In the genomic region with DNA sequence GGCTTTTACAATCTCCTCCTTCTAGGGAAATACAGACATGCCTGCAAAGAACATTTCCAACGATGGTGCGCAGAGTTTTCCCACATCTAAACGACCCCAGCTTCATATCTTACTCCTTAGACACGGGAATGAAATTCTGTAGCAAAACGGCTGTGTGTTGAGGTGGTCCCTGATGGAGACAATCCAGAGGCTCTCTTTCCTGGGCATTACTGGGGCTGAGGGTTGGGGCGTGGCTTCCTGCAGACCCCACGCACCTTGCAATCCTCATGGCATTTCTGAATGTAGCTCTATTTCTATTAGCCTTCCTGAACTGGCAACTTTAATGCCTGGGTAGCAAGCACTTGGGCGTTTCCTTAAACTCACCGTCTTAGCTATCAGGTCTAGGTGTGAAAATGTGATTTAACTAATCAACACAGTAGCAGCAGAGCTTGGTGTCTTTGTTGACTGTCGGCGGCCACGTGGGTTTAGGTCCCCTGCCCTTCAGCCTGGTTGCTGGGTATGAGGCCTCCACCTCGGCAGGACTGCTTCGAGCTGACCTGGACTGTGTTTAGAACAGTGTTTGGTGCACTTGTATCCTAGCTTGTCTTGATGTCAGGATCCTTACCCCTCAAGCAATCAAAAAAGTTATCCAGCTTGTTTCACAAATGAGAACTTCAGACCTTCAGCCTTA, we compare ENCODE assay signal across 16 cellular contexts.
DNase-seq lines count a peak whose midpoint lies in the region; ATAC-seq and TF ChIP-seq lines count a peak whose summit lies in the region.
"Had no signal": no experiment of that assay in that cellular context is flagged by ENCODE, and none has a peak within 500 bp of the region (broad histone marks: within the 10 kb centered on the region; RNA-seq: fewer than 3 reads in every experiment).

No MANE protein-coding gene starts in this region.

- H3K4me3 ChIP-seq in RWPE2 (ENCODE audit: severe bottlenecking) (no peak overlapping the region), endodermal cell (ENCODE audit: low read length) (no peak overlapping the region), neuronal stem cell (ENCODE audit: low read length in 2 of 2) (no peak overlapping the region)
- H3K4me3 ChIP-seq: GM23248 had no signal

- H2BK120ac ChIP-seq in neuronal stem cell (ENCODE audit: low read depth, low read length), result no peak overlapping the region

- no peaks in the 10 kb centered on the region for H3K27me3 ChIP-seq in RWPE2 (ENCODE audit: insufficient read depth, poor library complexity, severe bottlenecking)
- H3K27me3 ChIP-seq in endodermal cell (ENCODE audit: control insufficient read depth, insufficient read depth, low read length, poor library complexity, severe bottlenecking), result no peaks in the 10 kb centered on the region
- H3K27me3 ChIP-seq in neuronal stem cell (ENCODE audit: control insufficient read depth in 3 of 3, insufficient read depth in 3 of 3, low read depth in 1 of 3, low read length in 3 of 3), result no peaks in the 10 kb centered on the region

- peaks cover 9% of the 10 kb centered on the region for H3K4me1 Mint-ChIP-seq in endodermal cell
- no peaks in the 10 kb centered on the region for H3K4me1 Mint-ChIP-seq in stimulated activated naive CD8-positive, alpha-beta T cell treated with anti-CD3 and anti-CD28 coated beads, Interleukin-15, amount 100 ng/mL, for 72 hours
- H3K4me1 Mint-ChIP-seq: CD4-positive, CD25-positive, alpha-beta regulatory T cell had no signal

- H3K27ac ChIP-seq in RWPE2 (ENCODE audit: poor library complexity, severe bottlenecking) (no peak overlapping the region), endodermal cell (ENCODE audit: low read depth, low read length) (no peak overlapping the region), neuronal stem cell (replicated peaks; ENCODE audit: low read length) (no peak overlapping the region)
- H3K27ac ChIP-seq: C4-2B, GM23248 had no signal

- WGBS in endodermal cell (ENCODE audit: insufficient coverage in 1 of 2, insufficient read length in 1 of 2), 2 experiments, result 85 to 95% methylated on average over 12 to 14 of the region's 14 CpGs
- no CpG with 5 or more reads among the region's 14 CpGs for WGBS in neuronal stem cell (ENCODE audit: extremely low coverage in 2 of 2, insufficient read length in 2 of 2, insufficient replicate concordance in 1 of 2), 2 donors

- no peaks in the 10 kb centered on the region for H3K79me1 ChIP-seq in neuronal stem cell (ENCODE audit: low read depth, low read length)

- no peak overlapping the region for H2AFZ ChIP-seq in neuronal stem cell (ENCODE audit: low read length)
- H2AFZ ChIP-seq: GM23248 had no signal

- no peak overlapping the region for H3K27ac Mint-ChIP-seq in endodermal cell
- no peak overlapping the region for H3K27ac Mint-ChIP-seq in stimulated activated naive CD8-positive, alpha-beta T cell treated with anti-CD3 and anti-CD28 coated beads, Interleukin-15, amount 100 ng/mL, for 72 hours
- H3K27ac Mint-ChIP-seq: CD4-positive, CD25-positive, alpha-beta regulatory T cell; CD8-positive, alpha-beta T cell had no signal

- TF ChIP-seq CTCF in RWPE2 (IDR thresholded peaks at IDR 0.05; ENCODE audit: poor library complexity, severe bottlenecking) (no peak), endodermal cell (conservative IDR thresholded peaks at IDR 0.05) (no peak)

- no peak overlapping the region for H2BK12ac ChIP-seq in neuronal stem cell (ENCODE audit: low read length)

- H3K4me3 Mint-ChIP-seq in endodermal cell, result no peak overlapping the region
- H3K4me3 Mint-ChIP-seq in stimulated activated naive CD8-positive, alpha-beta T cell treated with anti-CD3 and anti-CD28 coated beads, Interleukin-15, amount 100 ng/mL, for 72 hours, result no peak overlapping the region
- H3K4me3 Mint-ChIP-seq: CD4-positive, CD25-positive, alpha-beta regulatory T cell; CD8-positive, alpha-beta T cell had no signal

- no peak overlapping the region for H4K8ac ChIP-seq in neuronal stem cell (ENCODE audit: low read depth, low read length)

- no peak overlapping the region for H3K4ac ChIP-seq in neuronal stem cell (ENCODE audit: low read length)

- no peak overlapping the region for H3K4me2 ChIP-seq in neuronal stem cell (ENCODE audit: insufficient read depth, low read length, poor library complexity, severe bottlenecking)

- H2BK5ac ChIP-seq in neuronal stem cell (ENCODE audit: low read length), result no peak overlapping the region

- no peaks in the 10 kb centered on the region for H3K9me3 ChIP-seq in RWPE2 (ENCODE audit: severe bottlenecking)
- no peaks in the 10 kb centered on the region for H3K9me3 ChIP-seq in endodermal cell (ENCODE audit: control insufficient read depth, low read length)
- H3K9me3 ChIP-seq in neuronal stem cell (replicated peaks in 1 of 2; ENCODE audit: control insufficient read depth in 2 of 2, insufficient read depth in 1 of 2, low read depth in 1 of 2, low read length in 2 of 2), result peaks cover 0 to 6% of the 10 kb centered on the region in 2 donors
- H3K9me3 ChIP-seq: Caco-2 had no signal

- H3K4me1 ChIP-seq in RWPE2 (ENCODE audit: insufficient read depth, poor library complexity, severe bottlenecking) (no peaks in the 10 kb centered on the region), endodermal cell (ENCODE audit: control insufficient read depth, insufficient read depth, low read length) (no peaks in the 10 kb centered on the region), neuronal stem cell (ENCODE audit: control insufficient read depth in 2 of 2, insufficient read depth in 1 of 2, low read depth in 1 of 2, low read length in 2 of 2) (no peaks in the 10 kb centered on the region)
- H3K4me1 ChIP-seq: Caco-2 had no signal

- H3K14ac ChIP-seq in neuronal stem cell (ENCODE audit: low read length), result no peak overlapping the region

- peaks cover 12% of the 10 kb centered on the region for H3K27me3 Mint-ChIP-seq in endodermal cell (ENCODE audit: insufficient read depth)
- no peaks in the 10 kb centered on the region for H3K27me3 Mint-ChIP-seq in stimulated activated naive CD8-positive, alpha-beta T cell treated with anti-CD3 and anti-CD28 coated beads, Interleukin-15, amount 100 ng/mL, for 72 hours

- H3K23ac ChIP-seq in neuronal stem cell (ENCODE audit: low read depth, low read length, poor library complexity), result no peak overlapping the region

- H3K36me3 ChIP-seq in RWPE2 (ENCODE audit: low read depth) (peaks cover 4% of the 10 kb centered on the region; the same call in 1 of the 2 replicates), endodermal cell (ENCODE audit: control insufficient read depth, insufficient read depth, low read length) (peaks cover 5% of the 10 kb centered on the region), neuronal stem cell (replicated peaks in 1 of 2; ENCODE audit: control insufficient read depth in 2 of 2, insufficient read depth in 2 of 2, low read length in 2 of 2) (peaks cover 0 to 24% of the 10 kb centered on the region in 2 donors)

- peaks cover under 1% of the 10 kb centered on the region for H3K36me3 Mint-ChIP-seq in endodermal cell (ENCODE audit: low read depth)
- H3K36me3 Mint-ChIP-seq: CD4-positive, CD25-positive, alpha-beta regulatory T cell; CD8-positive, alpha-beta T cell had no signal

- H3K18ac ChIP-seq in neuronal stem cell (ENCODE audit: low read length), result no peak overlapping the region

- H3K9ac ChIP-seq in endodermal cell (ENCODE audit: extremely low read depth, low read length, poor library complexity, severe bottlenecking) (no peak overlapping the region), neuronal stem cell (ENCODE audit: low read depth, low read length, poor library complexity) (no peak overlapping the region)
- H3K9ac ChIP-seq: GM23248 had no signal

- H4K91ac ChIP-seq in neuronal stem cell (ENCODE audit: low read depth, low read length, poor library complexity), result no peak overlapping the region

- DNase-seq in RWPE2 (ENCODE audit: low spot score) (peak; percentile 9), endodermal cell (peak; percentile 40), mesenteric fat pad (ENCODE audit: low spot score) (peak; percentile 18), ureter (ENCODE audit: low spot score) (peak; percentile 9), neuronal stem cell (ENCODE audit: low spot score) (no peak)
- DNase-seq in stimulated activated naive CD8-positive, alpha-beta T cell treated with anti-CD3 and anti-CD28 coated beads, Interleukin-15, amount 100 ng/mL, for 72 hours, result no peak
- DNase-seq: Caco-2; CD4-positive, CD25-positive, alpha-beta regulatory T cell; CD8-positive, alpha-beta T cell; DMS153; DND-41; GM23248; H7; HCEC 1CT had no signal

- ATAC-seq in RWPE2 (ENCODE audit: low read depth) (no peak), GM19324 (IDR thresholded peaks at IDR 0.05; ENCODE audit: low FRiP score, unreplicated experiment) (no peak)
- ATAC-seq in stimulated activated naive CD8-positive, alpha-beta T cell treated with anti-CD3 and anti-CD28 coated beads, Interleukin-15, amount 100 ng/mL, for 72 hours, result no peak
- ATAC-seq: CD8-positive, alpha-beta T cell had no signal

- no peaks in the 10 kb centered on the region for H3K9me3 Mint-ChIP-seq in endodermal cell
- H3K9me3 Mint-ChIP-seq in stimulated activated naive CD8-positive, alpha-beta T cell treated with anti-CD3 and anti-CD28 coated beads, Interleukin-15, amount 100 ng/mL, for 72 hours, result no peaks in the 10 kb centered on the region
- H3K9me3 Mint-ChIP-seq: CD8-positive, alpha-beta T cell had no signal

- no peak overlapping the region for H2BK15ac ChIP-seq in neuronal stem cell (ENCODE audit: low read length)

- H2AK5ac ChIP-seq in neuronal stem cell (ENCODE audit: low read depth, low read length), result no peak overlapping the region

Comparison
In these comparisons a context has a peak if more than half of its experiments do, and no peak if none do; other contexts are left out.
1. DNase-seq: peak in RWPE2 (single experiment), endodermal cell (single experiment), mesenteric fat pad (single experiment) and ureter (single experiment); none in neuronal stem cell (single experiment) and stimulated activated naive CD8-positive, alpha-beta T cell treated with anti-CD3 and anti-CD28 coated beads, Interleukin-15, amount 100 ng/mL, for 72 hours (0 of 2).